ENCODE assay signal across 8 cellular contexts in the genomic region with DNA sequence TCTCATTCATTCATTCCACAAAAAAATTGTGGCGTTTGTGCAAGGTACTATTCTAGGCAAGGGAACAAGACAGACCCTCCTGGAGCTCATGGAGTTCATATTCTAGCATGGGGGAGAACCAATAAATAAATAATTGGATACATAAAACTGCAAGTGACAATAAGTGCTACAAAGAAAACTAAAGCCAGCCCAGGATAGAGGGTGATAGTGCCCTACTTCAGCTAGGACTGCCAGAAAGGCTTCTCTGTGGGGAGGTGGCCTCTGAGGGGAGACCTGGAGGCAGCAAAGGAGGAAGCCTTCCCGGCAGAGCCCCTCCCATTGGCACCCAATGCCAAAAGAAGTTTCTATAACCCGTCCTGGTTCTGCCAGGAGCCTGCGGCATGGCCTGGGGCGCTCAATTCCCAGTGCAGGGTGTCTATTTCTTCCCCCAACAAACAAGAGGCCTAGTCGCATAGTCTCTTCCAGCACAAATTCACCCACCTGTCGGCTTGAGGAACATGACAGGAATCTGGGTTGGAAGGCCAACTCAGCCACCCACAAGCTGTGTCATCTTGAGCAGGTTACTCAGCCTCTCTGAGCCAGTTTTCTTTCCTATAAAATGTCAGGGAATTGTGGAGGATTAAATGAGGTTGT.
DNase-seq lines count a peak whose midpoint lies in the region; ATAC-seq and TF ChIP-seq lines count a peak whose summit lies in the region.

No MANE protein-coding gene starts in this region.

- no peak for ATAC-seq in activated CD8-positive, alpha-beta T cell treated with anti-CD3 and anti-CD28 coated beads for 36 hours
- peak; percentile 14 for ATAC-seq in left colon

- CTCF ChIA-PET in activated CD8-positive, alpha-beta T cell treated with anti-CD3 and anti-CD28 coated beads for 36 hours (lab: Charles Lee), result interaction anchor here (0.9 to 24.5 kb wide), 12 partner anchors 8 to 409 kb away, joined by 3 to 647 read pairs (median 3); partner anchors contain the start of gene ZFP36L2

- no peaks in the 10 kb centered on the region for H3K27me3 Mint-ChIP-seq in activated CD8-positive, alpha-beta T cell treated with anti-CD3 and anti-CD28 coated beads for 36 hours

- POLR2A ChIA-PET in activated CD8-positive, alpha-beta T cell treated with anti-CD3 and anti-CD28 coated beads for 36 hours (lab: Charles Lee), result interaction anchor here (1.5 to 20.8 kb wide), 4 partner anchors 8 to 91 kb away, joined by 3 to 549 read pairs (median 18); partner anchors contain the start of gene ZFP36L2

- DNase-seq in activated CD8-positive, alpha-beta memory T cell treated with anti-CD3 and anti-CD28 coated beads for 24 hours, result peak; percentile 66
- DNase-seq in activated CD8-positive, alpha-beta memory T cell treated with anti-CD3 and anti-CD28 coated beads, Interleukin-2, amount 50 U/mL, for 4 hours, result no peak
- no peak for DNase-seq in activated CD8-positive, alpha-beta T cell treated with anti-CD3 and anti-CD28 coated beads for 36 hours
- DNase-seq in left colon, result peak in 1 of 2 donors; percentile 47
- no peak for DNase-seq in NCI-H187 treated with DMSO at 0.1 percent for 48 hours (lab: John Stamatoyannopoulos, UW)
- no peak for DNase-seq in GM19238 (ENCODE audit: insufficient read length, low spot score)
- DNase-seq in AG08395 (ENCODE audit: low spot score), result no peak

- H3K9me3 Mint-ChIP-seq in activated CD8-positive, alpha-beta T cell treated with anti-CD3 and anti-CD28 coated beads for 36 hours, result no peaks in the 10 kb centered on the region

- intact Hi-C loops in activated CD8-positive, alpha-beta T cell treated with anti-CD3 and anti-CD28 coated beads for 36 hours (cut with micrococcal nuclease), result loop anchor here (1.0 to 5.0 kb wide), 2 partner anchors 75 to 94 kb away; partner anchors contain the start of gene ZFP36L2
- intact Hi-C loops in left colon (cut with DNase I, micrococcal nuclease), result loop anchor here (10.0 kb wide), 2 partner anchors 83 to 93 kb away; partner anchors contain the start of gene ZFP36L2 (in 1 of the 2)

- peak overlapping the region; percentile 12 for H3K27ac ChIP-seq in temporal lobe (ENCODE audit: low read depth, low read length)

- peak overlapping the region; percentile 39 for H3K4me3 Mint-ChIP-seq in activated CD8-positive, alpha-beta T cell treated with anti-CD3 and anti-CD28 coated beads for 36 hours

- H3K27ac Mint-ChIP-seq in activated CD8-positive, alpha-beta T cell treated with anti-CD3 and anti-CD28 coated beads for 36 hours, result peak overlapping the region; percentile 95

- H3K36me3 Mint-ChIP-seq in activated CD8-positive, alpha-beta T cell treated with anti-CD3 and anti-CD28 coated beads for 36 hours (ENCODE audit: low read depth), result no peaks in the 10 kb centered on the region

- no peak for TF ChIP-seq CTCF in activated CD8-positive, alpha-beta T cell treated with anti-CD3 and anti-CD28 coated beads for 36 hours (IDR thresholded peaks at IDR 0.05)

- peaks cover 92% of the 10 kb centered on the region for H3K4me1 Mint-ChIP-seq in activated CD8-positive, alpha-beta T cell treated with anti-CD3 and anti-CD28 coated beads for 36 hours (ENCODE audit: low read depth)
